Comparison of ENCODE assay signal across 8 cellular contexts in the genomic region with DNA sequence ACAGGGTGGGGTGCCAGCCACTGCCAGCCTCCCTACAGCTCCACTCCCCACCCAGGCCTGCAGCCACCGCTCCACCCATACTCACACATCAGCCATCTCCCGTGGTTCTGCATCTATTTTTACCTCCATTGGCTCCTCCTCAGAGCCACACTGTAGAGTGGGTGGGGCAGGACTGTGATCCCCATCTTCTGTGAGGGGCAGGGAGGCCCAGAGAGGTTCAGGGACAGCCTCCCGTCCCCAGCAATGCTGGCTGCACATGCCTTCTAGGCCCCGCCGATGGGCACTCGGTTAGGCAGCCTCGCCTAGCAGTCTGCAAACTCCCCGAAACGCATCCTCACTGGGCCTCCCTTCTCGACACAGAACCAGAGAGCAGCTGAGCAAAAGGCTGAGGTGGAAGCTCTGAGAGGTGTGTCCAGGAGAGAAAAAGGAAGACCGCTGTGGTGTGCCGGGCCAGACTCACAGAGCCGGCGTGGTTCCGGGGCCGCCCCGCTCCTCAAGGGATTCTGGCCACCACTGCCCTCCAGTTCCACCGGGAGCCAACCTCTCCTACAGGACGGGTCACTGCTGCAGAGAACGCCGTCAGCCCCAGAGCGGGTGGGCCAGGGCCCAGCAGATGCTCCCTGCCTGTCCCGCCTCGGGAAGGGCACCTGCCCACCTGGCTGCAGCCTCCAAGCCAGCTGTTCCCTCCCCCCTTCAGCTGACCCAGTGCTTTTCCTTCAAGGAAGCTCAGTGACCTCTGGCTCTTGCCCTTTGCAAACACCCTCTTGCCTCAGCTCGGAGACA.
A peak's percentile ranks its signal among the peaks of the same experiment; 100 is the strongest.
DNase-seq lines count a peak whose midpoint lies in the region; ATAC-seq lines count a peak whose summit lies in the region.

No MANE protein-coding gene starts in this region.

- no peaks in the 10 kb centered on the region for H3K27me3 Mint-ChIP-seq in T-helper 1 cell treated with Interleukin-12 subunit alpha and Interleukin-12 subunit beta and Interleukin-4 antibody, amounts not matched to agents 30 μg/mL and 1 μg/mL, for 36 hours (ENCODE audit: low read depth)

- ATAC-seq in stimulated activated naive CD8-positive, alpha-beta T cell treated with anti-CD3 and anti-CD28 coated beads, Interleukin-15, Interleukin-2, amounts not matched to agents 100 U/mL and 50 U/mL, for 24 hours, result no peak
- ATAC-seq in HG03460 (IDR thresholded peaks at IDR 0.05; ENCODE audit: unreplicated experiment), result no peak
- ATAC-seq in HG03439 (IDR thresholded peaks at IDR 0.05; ENCODE audit: unreplicated experiment), result no peak

- peaks cover 44% of the 10 kb centered on the region for H3K4me1 Mint-ChIP-seq in T-helper 1 cell treated with Interleukin-12 subunit alpha and Interleukin-12 subunit beta and Interleukin-4 antibody, amounts not matched to agents 30 μg/mL and 1 μg/mL, for 36 hours (ENCODE audit: low read depth)

- H3K9me3 ChIP-seq in adipocyte (ENCODE audit: control insufficient read depth, low read length) (no peaks in the 10 kb centered on the region), iPS-18c (ENCODE audit: control insufficient read depth, insufficient read depth, low read length) (peaks cover 2% of the 10 kb centered on the region)

- H3K4me3 Mint-ChIP-seq in T-helper 1 cell treated with Interleukin-12 subunit alpha and Interleukin-12 subunit beta and Interleukin-4 antibody, amounts not matched to agents 30 μg/mL and 1 μg/mL, for 36 hours, result peak overlapping the region; percentile 79

- H3K9me3 Mint-ChIP-seq in T-helper 1 cell treated with Interleukin-12 subunit alpha and Interleukin-12 subunit beta and Interleukin-4 antibody, amounts not matched to agents 30 μg/mL and 1 μg/mL, for 36 hours, result no peaks in the 10 kb centered on the region

- H3K4me3 ChIP-seq in adipocyte (ENCODE audit: low read length), result peak overlapping the region; percentile 83
- peak overlapping the region; percentile 67 for H3K4me3 ChIP-seq in iPS-18c (ENCODE audit: insufficient read depth, low read depth, low read length)

- DNase-seq in T-helper 1 cell (no peak), adipocyte (ENCODE audit: low read depth) (no peak)
- peak; percentile 13 for DNase-seq in stimulated activated naive CD8-positive, alpha-beta T cell treated with anti-CD3 and anti-CD28 coated beads, Interleukin-15, Interleukin-2, amounts not matched to agents 100 U/mL and 50 U/mL, for 24 hours
- DNase-seq in stimulated activated CD4-positive, alpha-beta T cell treated with anti-CD3 and anti-CD28 coated beads, Interleukin-15, amount 100 ng/mL, for 24 hours, result no peak

- H3K36me3 ChIP-seq in adipocyte (ENCODE audit: control insufficient read depth, insufficient read depth, low read length, severe bottlenecking), result peaks cover 5% of the 10 kb centered on the region

- H3K4me1 ChIP-seq in adipocyte (ENCODE audit: control insufficient read depth, insufficient read depth, low read length), result peaks cover 38% of the 10 kb centered on the region

- H3K27me3 ChIP-seq in adipocyte (replicated peaks; ENCODE audit: control insufficient read depth, insufficient read depth, low read length), result no peaks in the 10 kb centered on the region

- peak overlapping the region; percentile 86 for H3K9ac ChIP-seq in adipocyte (ENCODE audit: low read length)

- H3K27ac Mint-ChIP-seq in T-helper 1 cell treated with Interleukin-12 subunit alpha and Interleukin-12 subunit beta and Interleukin-4 antibody, amounts not matched to agents 30 μg/mL and 1 μg/mL, for 36 hours, result peak overlapping the region; percentile 61

- H3K36me3 Mint-ChIP-seq in T-helper 1 cell treated with Interleukin-12 subunit alpha and Interleukin-12 subunit beta and Interleukin-4 antibody, amounts not matched to agents 30 μg/mL and 1 μg/mL, for 36 hours (ENCODE audit: low read depth), result peaks cover 8% of the 10 kb centered on the region
